ENCODE assay signal across 10 cellular contexts in genomic region chr2:65357095-65357958, GRCh38.
DNase-seq lines count a peak whose midpoint lies in the region; ATAC-seq, FAIRE-seq and TF ChIP-seq lines count a peak whose summit lies in the region.
"Had no signal": no experiment of that assay in that cellular context is flagged by ENCODE, and none has a peak within 500 bp of the region (broad histone marks: within the 10 kb centered on the region; RNA-seq: fewer than 3 reads in every experiment).

No MANE protein-coding gene starts in this region.

- H3K27ac ChIP-seq in GM23248 (peak overlapping the region; percentile 90), left ventricle myocardium inferior (replicated peaks) (no peak overlapping the region)
- H3K27ac ChIP-seq: thoracic aorta had no signal

- peak overlapping the region; percentile 79 for H3K4me2 ChIP-seq in GM23248 (ENCODE audit: unreplicated experiment)

- H3K36me3 Mint-ChIP-seq in nephron progenitor cell (ENCODE audit: low read depth), result peaks cover 9% of the 10 kb centered on the region

- H3K9me2 ChIP-seq in GM23248 (ENCODE audit: insufficient read depth), result no peaks in the 10 kb centered on the region

- H4K20me1 ChIP-seq in GM23248 (ENCODE audit: insufficient read depth), result 0 out of 2 replicates have a peak, but pooled peaks cover 3% of the 10 kb centered on the region

- no peak for FAIRE-seq in D721Med (lab: Jason Lieb, UNC)
- FAIRE-seq: H1 had no signal

- H3K27me3 Mint-ChIP-seq in nephron progenitor cell (ENCODE audit: low read depth, poor library complexity), result no peaks in the 10 kb centered on the region

- H3K27ac Mint-ChIP-seq in nephron progenitor cell, result peak overlapping the region; percentile 80

- H3K9me3 ChIP-seq in GM23248 (ENCODE audit: low read depth), result no peaks in the 10 kb centered on the region
- H3K9me3 ChIP-seq in left ventricle myocardium inferior (replicated peaks), result no peaks in the 10 kb centered on the region
- H3K9me3 ChIP-seq: thoracic aorta had no signal

- in situ Hi-C loops in GM23248 (cut with MboI), result no loop called here

- TF ChIP-seq CTCF in nephron progenitor cell (IDR thresholded peaks at IDR 0.05), result no peak
- no peak for TF ChIP-seq CTCF in D721Med (IDR thresholded peaks at IDR 0.05; ENCODE audit: insufficient read depth, missing control alignments)
- TF ChIP-seq CTCF in left ventricle myocardium inferior (IDR thresholded peaks at IDR 0.05; ENCODE audit: borderline replicate concordance), result no peak

- H3K4me1 Mint-ChIP-seq in nephron progenitor cell, result peaks cover 73% of the 10 kb centered on the region

- H3K4me1 ChIP-seq in GM23248 (ENCODE audit: insufficient read depth) (peaks cover 67% of the 10 kb centered on the region), left ventricle myocardium inferior (peaks cover 75% of the 10 kb centered on the region)

- H3K4me3 Mint-ChIP-seq in nephron progenitor cell, result no peak overlapping the region

- no peak overlapping the region for H2AFZ ChIP-seq in GM23248

- DNase-seq in activated CD4-positive, CD25-positive, alpha-beta regulatory T cell treated with anti-CD3 and anti-CD28 coated beads, Interleukin-2, amount 50 U/mL, for 72 hours, result no peak
- no peak for DNase-seq in GM23248
- DNase-seq in nephron progenitor cell, result no peak
- no peak for DNase-seq in D721Med (ENCODE audit: insufficient read length, low spot score)
- DNase-seq in T1000 (lab: John Stamatoyannopoulos, UW), result no peak
- DNase-seq in left ventricle myocardium inferior, result no peak

- H3F3A ChIP-seq in GM23248 (ENCODE audit: insufficient read depth), result peaks cover 62% of the 10 kb centered on the region

- H3K36me3 ChIP-seq in GM23248 (ENCODE audit: low read depth), result no peaks in the 10 kb centered on the region
- H3K36me3 ChIP-seq in left ventricle myocardium inferior, result no peaks in the 10 kb centered on the region
- H3K36me3 ChIP-seq: thoracic aorta had no signal

- no peaks in the 10 kb centered on the region for H3K27me3 ChIP-seq in GM23248 (replicated peaks; ENCODE audit: insufficient read depth)
- H3K27me3 ChIP-seq in left ventricle myocardium inferior (ENCODE audit: low read depth), result no peaks in the 10 kb centered on the region

- intact Hi-C loops in left ventricle myocardium inferior (cut with micrococcal nuclease), result no loop called here

- no peaks in the 10 kb centered on the region for H3K9me3 Mint-ChIP-seq in nephron progenitor cell

- peaks cover 90% of the 10 kb centered on the region for H3K79me2 ChIP-seq in GM23248 (ENCODE audit: insufficient read depth)

- no peak overlapping the region for H3K4me3 ChIP-seq in GM23248
- H3K4me3 ChIP-seq in left ventricle myocardium inferior, result no peak overlapping the region
- H3K4me3 ChIP-seq: thoracic aorta had no signal

- ATAC-seq in activated CD4-positive, CD25-positive, alpha-beta regulatory T cell treated with anti-CD3 and anti-CD28 coated beads, Interleukin-2, amount 50 U/mL, for 24 hours, result peak; percentile 47 to 61
- peak; percentile 42 for ATAC-seq in HG03571 (IDR thresholded peaks at IDR 0.05; ENCODE audit: unreplicated experiment)

- WGBS in GM23248 (ENCODE audit: low coverage in 1 of 2, low lambda C conversion rate in 2 of 2, missing lambda C conversion rate in 2 of 2), 2 experiments, result 84% methylated on average over 9 of the region's 9 CpGs

- peak overlapping the region; percentile 63; the same call in 1 of the 2 replicates for H3K9ac ChIP-seq in GM23248
